ENCODE assay signal across 26 cellular contexts in genomic region chr9:18692240-18692639, GRCh38.
DNase-seq lines count a peak whose midpoint lies in the region; ATAC-seq and TF ChIP-seq lines count a peak whose summit lies in the region.
"Had no signal": no experiment of that assay in that cellular context is flagged by ENCODE, and none has a peak within 500 bp of the region (broad histone marks: within the 10 kb centered on the region; RNA-seq: fewer than 3 reads in every experiment).

No MANE protein-coding gene starts in this region.

- H3K4me1 ChIP-seq in stomach: no peaks in the 10 kb centered on the region
- H3K4me1 ChIP-seq: BE2C, SJSA1 had no signal

- no peak overlapping the region for H3K27ac ChIP-seq in stomach
- H3K27ac ChIP-seq: ovary, SJSA1 had no signal

- H3K9me3 ChIP-seq in stomach: peaks cover 3 to 16% (median 10%) of the 10 kb centered on the region in 4 donors
- H3K9me3 ChIP-seq: BE2C, ovary, SJSA1 had no signal

- H3K4me3 ChIP-seq in GM06990 (replicated peaks; ENCODE audit: low read depth, low read length) (no peak overlapping the region), stomach (no peak overlapping the region)
- H3K4me3 ChIP-seq: ovary, SJSA1 had no signal

- TF ChIP-seq CTCF in GM06990 (IDR thresholded peaks at IDR 0.05; ENCODE audit: insufficient read depth, low read length, poor library complexity, severe bottlenecking): no peak
- TF ChIP-seq CTCF in stomach (IDR thresholded peaks at IDR 0.05): no peak

- TF ChIP-seq POLR2A in stomach (IDR thresholded peaks at IDR 0.05): no peak

- no peak for TF ChIP-seq EP300 in stomach (IDR thresholded peaks at IDR 0.05)

- H3K36me3 ChIP-seq in GM06990 (ENCODE audit: control insufficient read depth, insufficient read depth, low read length) (no peaks in the 10 kb centered on the region), stomach (peaks cover 0 to 10% (median 2%) of the 10 kb centered on the region in 4 donors)
- H3K36me3 ChIP-seq: BE2C, ovary, SJSA1 had no signal

- peak; percentile 71 for ATAC-seq in GM19351 (IDR thresholded peaks at IDR 0.05; ENCODE audit: unreplicated experiment)
- ATAC-seq in HG03066 (IDR thresholded peaks at IDR 0.05; ENCODE audit: low read depth, unreplicated experiment): peak; percentile 54
- no peak for ATAC-seq in esophagus mucosa
- ATAC-seq: activated T-cell treated with anti-CD3 and anti-CD28 coated beads, Interleukin-2, amount 50 U/mL, for 72 hours; naive thymus-derived CD4-positive, alpha-beta T cell; sciatic nerve had no signal

- intact Hi-C loops in stomach (cut with DNase I; ENCODE audit: low total_unique reads): no loop called here

- H3K27me3 ChIP-seq in GM06990 (replicated peaks; ENCODE audit: control insufficient read depth, insufficient read depth, low read length) (no peaks in the 10 kb centered on the region), stomach (no peaks in the 10 kb centered on the region)
- H3K27me3 ChIP-seq: BE2C, ovary, SJSA1 had no signal

- DNase-seq in GM06990 (ENCODE audit: extremely low read depth, insufficient read length): peak; percentile 24
- peak; percentile 4 for DNase-seq in RPMI8226
- DNase-seq in cerebellar nuclear complex (lab: John Stamatoyannopoulos, UW): no peak
- no peak for DNase-seq in activated effector memory CD4-positive, alpha-beta T cell treated with Interleukin-2 at 50 U/mL for 16 hours
- no peak for DNase-seq in stomach
- DNase-seq: activated CD4-positive, alpha-beta T cell treated with anti-CD3 and anti-CD28 coated beads for 4 hours; activated naive CD4-positive, alpha-beta T cell treated with anti-CD3 and anti-CD28 coated beads, Interleukin-2, amount 50 U/mL, for 16 hours; activated T-cell treated with anti-CD3 and anti-CD28 coated beads, Interleukin-2, amount 50 U/mL, for 72 hours; anterior cingulate cortex; BE2C; caudate nucleus; dermis blood vessel endothelial cell; DND-41; glutamatergic neuron; mesenchymal stem cell; naive thymus-derived CD4-positive, alpha-beta T cell; NCI-H1048; NCI-H2029 treated with DMSO at 0.1 percent for 48 hours; NCI-H345; ovary; stimulated activated CD8-positive, alpha-beta memory T cell treated with anti-CD3 and anti-CD28 coated beads, Interleukin-4, amount 100 ng/mL, for 48 hours had no signal

- 49 to 75% (median 72%) methylated on average over 5 of the region's 5 CpGs for WGBS in stomach, 5 donors

Comparison
In these comparisons a context has a peak if more than half of its experiments do, and no peak if none do; other contexts are left out.
1. DNase-seq: peak in GM06990 (single experiment) and RPMI8226 (single experiment); none in cerebellar nuclear complex (0 of 2), activated effector memory CD4-positive, alpha-beta T cell treated with Interleukin-2 at 50 U/mL for 16 hours (single experiment) and stomach (single experiment).